21 cellular contexts compared by ENCODE assay signal in the genomic region with DNA sequence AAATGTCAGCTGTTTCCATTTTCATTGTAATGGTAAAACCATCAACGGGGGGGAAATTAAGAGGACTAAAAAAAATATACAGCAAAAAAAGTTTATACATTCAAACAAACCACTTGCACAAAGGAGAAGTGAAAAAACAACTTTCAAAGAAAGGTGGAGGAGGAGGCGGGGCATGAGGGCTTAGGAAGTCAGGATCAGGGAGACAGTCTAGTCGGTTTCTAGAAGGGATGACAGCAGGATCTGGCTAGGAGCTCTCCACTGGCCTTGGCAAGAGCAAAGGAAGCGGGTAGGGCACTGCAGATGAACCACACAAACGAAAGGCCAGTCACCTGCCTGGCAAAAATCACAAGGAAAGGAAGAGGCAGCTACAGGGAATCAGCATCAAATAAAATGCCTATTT. TPM values are rescaled to one million over a fixed set of nuclear protein-coding genes. Genes with fewer than 3 reads are reported as not detected.
A peak's percentile ranks its signal among the peaks of the same experiment; 100 is the strongest.
DNase-seq lines count a peak whose midpoint lies in the region; ATAC-seq and TF ChIP-seq lines count a peak whose summit lies in the region.
"Had no signal": no experiment of that assay in that cellular context is flagged by ENCODE, and none has a peak within 500 bp of the region (broad histone marks: within the 10 kb centered on the region; RNA-seq: fewer than 3 reads in every experiment).

No MANE protein-coding gene starts in this region.

- peak overlapping the region; percentile 54 for H3K27ac Mint-ChIP-seq in T-helper 1 cell treated with Interleukin-12 subunit alpha and Interleukin-12 subunit beta and Interleukin-4 antibody, amounts not matched to agents 30 μg/mL and 1 μg/mL, for 36 hours
- H3K27ac Mint-ChIP-seq in dendritic cell treated with granulocyte-macrophage colony-stimulating factor and Interleukin-4, amounts not matched to agents 40 ng/mL and 50 ng/mL, for 4 days, result peak overlapping the region; percentile 40
- H3K27ac Mint-ChIP-seq: B cell had no signal

- H3K9ac ChIP-seq in BLaER1 treated with 17β-estradiol and CSF1 and Interleukin-3, amounts not matched to agents 10 nM and 100 nM, result peak overlapping the region in 1 of 11 experiments; percentile 23; a peak in 1 of 22 replicates

- no peak for TF ChIP-seq POLR2A in breast epithelium (IDR thresholded peaks at IDR 0.05)

- ATAC-seq in GM21723 (IDR thresholded peaks at IDR 0.05; ENCODE audit: unreplicated experiment), result no peak

- H3K9me3 ChIP-seq in BLaER1 treated with 17β-estradiol and CSF1 and Interleukin-3, amounts not matched to agents 10 nM and 100 nM (replicated peaks in 1 of 11), result no peaks in the 10 kb centered on the region
- no peaks in the 10 kb centered on the region for H3K9me3 ChIP-seq in breast epithelium
- H3K9me3 ChIP-seq: HAP-1, ovary, transverse colon had no signal

- H3K4me3 Mint-ChIP-seq in T-helper 1 cell treated with Interleukin-12 subunit alpha and Interleukin-12 subunit beta and Interleukin-4 antibody, amounts not matched to agents 30 μg/mL and 1 μg/mL, for 36 hours, result no peak overlapping the region
- no peak overlapping the region for H3K4me3 Mint-ChIP-seq in dendritic cell treated with granulocyte-macrophage colony-stimulating factor and Interleukin-4, amounts not matched to agents 40 ng/mL and 50 ng/mL, for 4 days
- H3K4me3 Mint-ChIP-seq: B cell, naive B cell had no signal

- H3K4me2 ChIP-seq in BLaER1 treated with 17β-estradiol and CSF1 and Interleukin-3, amounts not matched to agents 10 nM and 100 nM, result peak overlapping the region; percentile 34 to 78 (median 61)

- DNase-seq in T-helper 1 cell (no peak), NOMO-1 treated with DMSO at 0.1 percent for 48 hours (lab: John Stamatoyannopoulos, UW; ENCODE audit: unreplicated experiment) (peak; percentile 21), breast epithelium (ENCODE audit: low spot score in 2 of 2) (no peak), EL (no peak)
- DNase-seq: amniotic stem cell; cortex of kidney; IMR-90; mesendoderm; naive B cell; NCI-H1417; NCI-H2107; ovary; stimulated activated CD4-positive, alpha-beta T cell treated with anti-CD3 and anti-CD28 coated beads, Interleukin-4, amount 100 ng/mL, for 4 hours; transverse colon had no signal

- H3K4me1 Mint-ChIP-seq in T-helper 1 cell treated with Interleukin-12 subunit alpha and Interleukin-12 subunit beta and Interleukin-4 antibody, amounts not matched to agents 30 μg/mL and 1 μg/mL, for 36 hours (ENCODE audit: low read depth), result peaks cover 17% of the 10 kb centered on the region
- peaks cover 49% of the 10 kb centered on the region for H3K4me1 Mint-ChIP-seq in dendritic cell treated with granulocyte-macrophage colony-stimulating factor and Interleukin-4, amounts not matched to agents 40 ng/mL and 50 ng/mL, for 4 days (ENCODE audit: low read depth)

- peak overlapping the region in 5 of 11 experiments; percentile 2 to 30 (median 15); a peak in 5 of 22 replicates for H3K27ac ChIP-seq in BLaER1 treated with 17β-estradiol and CSF1 and Interleukin-3, amounts not matched to agents 10 nM and 100 nM
- H3K27ac ChIP-seq in breast epithelium, result no peak overlapping the region
- H3K27ac ChIP-seq: ovary, transverse colon, VCaP had no signal

- no peaks in the 10 kb centered on the region for H3K27me3 ChIP-seq in BLaER1 treated with 17β-estradiol and CSF1 and Interleukin-3, amounts not matched to agents 10 nM and 100 nM
- H3K27me3 ChIP-seq in breast epithelium, result no peaks in the 10 kb centered on the region
- H3K27me3 ChIP-seq: ovary, transverse colon had no signal

- H3K9me3 Mint-ChIP-seq in T-helper 1 cell treated with Interleukin-12 subunit alpha and Interleukin-12 subunit beta and Interleukin-4 antibody, amounts not matched to agents 30 μg/mL and 1 μg/mL, for 36 hours, result no peaks in the 10 kb centered on the region
- H3K9me3 Mint-ChIP-seq in dendritic cell treated with granulocyte-macrophage colony-stimulating factor and Interleukin-4, amounts not matched to agents 40 ng/mL and 50 ng/mL, for 4 days, result no peaks in the 10 kb centered on the region
- H3K9me3 Mint-ChIP-seq: naive B cell had no signal

- peaks cover 86 to 100% (median 99%) of the 10 kb centered on the region in 11 experiments for H3K36me3 ChIP-seq in BLaER1 treated with 17β-estradiol and CSF1 and Interleukin-3, amounts not matched to agents 10 nM and 100 nM
- H3K36me3 ChIP-seq in breast epithelium, result peaks cover 9% of the 10 kb centered on the region
- H3K36me3 ChIP-seq: ovary had no signal

- no peak overlapping the region for H3K4me3 ChIP-seq in BLaER1 treated with 17β-estradiol and CSF1 and Interleukin-3, amounts not matched to agents 10 nM and 100 nM
- H3K4me3 ChIP-seq in breast epithelium, result no peak overlapping the region
- H3K4me3 ChIP-seq: HAP-1, ovary, transverse colon had no signal

- H3K36me3 Mint-ChIP-seq in T-helper 1 cell treated with Interleukin-12 subunit alpha and Interleukin-12 subunit beta and Interleukin-4 antibody, amounts not matched to agents 30 μg/mL and 1 μg/mL, for 36 hours (ENCODE audit: low read depth), result peaks cover 65% of the 10 kb centered on the region
- peaks cover 97% of the 10 kb centered on the region for H3K36me3 Mint-ChIP-seq in dendritic cell treated with granulocyte-macrophage colony-stimulating factor and Interleukin-4, amounts not matched to agents 40 ng/mL and 50 ng/mL, for 4 days (ENCODE audit: low read depth)

- H3K4me1 ChIP-seq in BLaER1 treated with 17β-estradiol and CSF1 and Interleukin-3, amounts not matched to agents 10 nM and 100 nM, result peaks cover 35 to 63% (median 54%) of the 10 kb centered on the region in 10 experiments
- no peaks in the 10 kb centered on the region for H3K4me1 ChIP-seq in breast epithelium
- H3K4me1 ChIP-seq: transverse colon had no signal

- peaks cover 65 to 100% (median 90%) of the 10 kb centered on the region in 11 experiments for H4K20me1 ChIP-seq in BLaER1 treated with 17β-estradiol and CSF1 and Interleukin-3, amounts not matched to agents 10 nM and 100 nM

- no peak for TF ChIP-seq CTCF in breast epithelium (IDR thresholded peaks at IDR 0.05)

- H3K27me3 Mint-ChIP-seq in T-helper 1 cell treated with Interleukin-12 subunit alpha and Interleukin-12 subunit beta and Interleukin-4 antibody, amounts not matched to agents 30 μg/mL and 1 μg/mL, for 36 hours (ENCODE audit: low read depth), result no peaks in the 10 kb centered on the region
- H3K27me3 Mint-ChIP-seq in dendritic cell treated with granulocyte-macrophage colony-stimulating factor and Interleukin-4, amounts not matched to agents 40 ng/mL and 50 ng/mL, for 4 days, result no peaks in the 10 kb centered on the region
- H3K27me3 Mint-ChIP-seq: B cell, naive B cell had no signal

- intact Hi-C loops in dendritic cell treated with granulocyte-macrophage colony-stimulating factor and Interleukin-4, amounts not matched to agents 40 ng/mL and 50 ng/mL, for 4 days (cut with micrococcal nuclease), result no loop called here
- intact Hi-C loops in breast epithelium (cut with DNase I; ENCODE audit: low total_unique reads), result no loop called here

RNA-seq across cellular contexts. Expression of gene NAP1L4, which starts 31.0 kb away (rescaled TPM):
- 100 to 1,000 TPM in 1 of 3 donors, 10 to 100 TPM in 2; 87.1 to 167 (median 98.3) TPM for total RNA-seq in breast epithelium

RNA-seq across cellular contexts. Expression of gene PHLDA2, which starts 31.9 kb away (rescaled TPM):
- 1 to 10 TPM in 2 of 3 donors, not detected in 1; 2.0 to 2.3 TPM for total RNA-seq in breast epithelium
- total RNA-seq: B cell had no signal
